ENCODE assay signal across 27 cellular contexts in genomic region chr3:158864492-158864891, GRCh38.
"Had no signal": no experiment of that assay in that cellular context is flagged by ENCODE, and none has a peak within 500 bp of the region (broad histone marks: within the 10 kb centered on the region; RNA-seq: fewer than 3 reads in every experiment).

No MANE protein-coding gene starts in this region.

- H3K4me3 ChIP-seq: ascending aorta, body of pancreas, SK-N-MC had no signal

- ATAC-seq: activated CD8-positive, alpha-beta memory T cell treated with anti-CD3 and anti-CD28 coated beads, Interleukin-2, amount 10 ng/mL, durations not matched to agents 7 days and 5 days; activated naive CD8-positive, alpha-beta T cell treated with anti-CD3 and anti-CD28 coated beads, Interleukin-2, amount 50 U/mL, for 24 hours; body of pancreas; T-cell had no signal

- H3K27me3 ChIP-seq: ascending aorta, body of pancreas had no signal

- H3K36me3 ChIP-seq: ascending aorta had no signal

- FAIRE-seq: RCC 7860, TTC549 had no signal

- DNase-seq: activated B cell treated with CpG ODN at 0.5 μM for 24 hours; activated CD4-positive, alpha-beta T cell treated with anti-CD3 and anti-CD28 coated beads for 1 hour; activated CD4-positive, alpha-beta T cell treated with anti-CD3 and anti-CD28 coated beads, Interleukin-2, amount 10 ng/mL, durations not matched to agents 24 days and 14 days; activated CD4-positive, alpha-beta T cell treated with anti-CD3 and anti-CD28 coated beads, Interleukin-2, amount 50 U/mL, for 48 hours; activated CD8-positive, alpha-beta memory T cell treated with anti-CD3 and anti-CD28 coated beads, Interleukin-2, amount 10 ng/mL, durations not matched to agents 7 days and 5 days; activated effector memory CD4-positive, alpha-beta T cell treated with Interleukin-2 at 50 U/mL for 16 hours; activated naive CD4-positive, alpha-beta T cell; activated naive CD8-positive, alpha-beta T cell treated with anti-CD3 and anti-CD28 coated beads, Interleukin-2, amount 50 U/mL, for 24 hours; activated T-cell treated with anti-CD3 and anti-CD28 coated beads, Interleukin-2, amount 50 U/mL, for 24 hours; amniotic stem cell; body of pancreas; IMR-90; KBM-7; NCI-H1092; NCI-H1930; NCI-H345; NCI-H524; NCI-H82; OCI-M1; SIG-M5; T-cell; T-helper 2 cell; T1000 had no signal
